ENCODE assay signal across 1 cellular context in genomic region chr15:40859206-40859851, GRCh38.
TF ChIP-seq lines count a peak whose summit lies in the region.

No MANE protein-coding gene starts in this region.

TF ChIP-seq in GM12878, 131 proteins besides CTCF, POLR2A, EP300 and RAD21 (continued from another document):
- TF ChIP-seq YY1 (IDR thresholded peaks at IDR 0.05; ENCODE audit: low read depth, low read length) (peak; percentile 52; the same call in 1 of the 2 replicates), ELK1 (IDR thresholded peaks at IDR 0.05; ENCODE audit: low read depth, low read length) (no peak), SPI1 (IDR thresholded peaks at IDR 0.05; ENCODE audit: borderline replicate concordance, insufficient read depth, low read depth, low read length) (0 out of 2 replicates have a peak, but pooled peaks have one; percentile 5), SREBF1 (IDR thresholded peaks at IDR 0.05; ENCODE audit: low read length) (no peak), FOXK2 (IDR thresholded peaks at IDR 0.05) (no peak), POLR2AphosphoS5 (IDR thresholded peaks at IDR 0.05; ENCODE audit: low read length) (no peak), HCFC1 (IDR thresholded peaks at IDR 0.05; ENCODE audit: low read length) (peak; percentile 33; the same call in 1 of the 2 replicates), SUPT20H (IDR thresholded peaks at IDR 0.05; ENCODE audit: borderline replicate concordance, control insufficient read depth, low read depth, low read length) (no peak), PRDM15 (CRISPR knock-in tag; IDR thresholded peaks at IDR 0.05) (no peak), RAD51 (IDR thresholded peaks at IDR 0.05) (no peak; the same call in 1 of the 2 replicates), PBX3 (IDR thresholded peaks at IDR 0.05; ENCODE audit: insufficient replicate concordance, low read depth, low read length) (no peak), BRCA1 (IDR thresholded peaks at IDR 0.05; ENCODE audit: low read depth, low read length) (no peak), E2F8 (IDR thresholded peaks at IDR 0.05; ENCODE audit: low read depth, partially characterized antibody) (no peak), ZNF217 (IDR thresholded peaks at IDR 0.05) (no peak), CREM (IDR thresholded peaks at IDR 0.05; ENCODE audit: low read depth) (no peak), RELA (IDR thresholded peaks at IDR 0.05; ENCODE audit: borderline replicate concordance, partially characterized antibody) (no peak), TARDBP (IDR thresholded peaks at IDR 0.05; ENCODE audit: borderline replicate concordance) (no peak), IKZF2 (IDR thresholded peaks at IDR 0.05) (peak; percentile 37 to 49; a peak in 2 of 4 replicates), ATF3 (IDR thresholded peaks at IDR 0.05; ENCODE audit: borderline replicate concordance, extremely low read depth, low read depth, low read length) (no peak), MEF2B (IDR thresholded peaks at IDR 0.05; ENCODE audit: partially characterized antibody, poor library complexity, severe bottlenecking) (no peak), ATF7 (IDR thresholded peaks at IDR 0.05; ENCODE audit: low read depth) (no peak), KAT2A (conservative IDR thresholded peaks at IDR 0.05; ENCODE audit: control insufficient read depth, low read depth, low read length) (no peak), CUX1 (IDR thresholded peaks at IDR 0.05; ENCODE audit: insufficient replicate concordance, low read depth, low read length) (no peak), TAF1 (IDR thresholded peaks at IDR 0.05; ENCODE audit: borderline replicate concordance, low read depth, low read length) (no peak), JUNB (IDR thresholded peaks at IDR 0.05) (no peak)
TF ChIP-seq in GM12878: peak in this region for 22.
